In the genomic region with DNA sequence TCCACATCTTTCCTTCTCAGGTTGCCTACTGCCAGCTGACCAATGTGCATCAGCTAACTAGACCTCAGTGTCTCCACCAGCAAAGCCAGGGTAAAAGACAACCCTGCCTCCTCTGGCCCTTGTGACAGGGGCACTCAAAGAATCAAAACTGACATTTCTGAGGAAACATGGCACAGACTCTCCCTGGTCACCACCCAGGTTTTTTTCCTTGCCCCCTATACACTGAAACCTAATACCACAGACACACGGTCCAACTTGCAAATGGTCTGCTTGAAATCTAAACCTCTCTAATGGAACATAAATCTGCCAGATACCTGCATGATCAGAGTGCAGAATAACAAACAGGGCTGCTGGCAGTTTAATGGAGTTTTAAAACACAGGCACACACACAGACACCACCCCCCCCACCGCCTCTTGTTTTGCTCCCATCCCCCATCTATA, we compare ENCODE assay signal across 11 cellular contexts. TPM values are rescaled to one million over a fixed set of nuclear protein-coding genes. Genes with fewer than 3 reads are reported as not detected.
A peak's percentile ranks its signal among the peaks of the same experiment; 100 is the strongest.
DNase-seq lines count a peak whose midpoint lies in the region; ATAC-seq and TF ChIP-seq lines count a peak whose summit lies in the region.
"Had no signal": no experiment of that assay in that cellular context is flagged by ENCODE, and none has a peak within 500 bp of the region (broad histone marks: within the 10 kb centered on the region; RNA-seq: fewer than 3 reads in every experiment).

No MANE protein-coding gene starts in this region.

- H3K4me1 ChIP-seq in esophagus muscularis mucosa (peaks cover 81 to 87% (median 84%) of the 10 kb centered on the region in 4 donors), subcutaneous abdominal adipose tissue (ENCODE audit: control insufficient read depth in 5 of 5, insufficient read depth in 5 of 5, low read length in 5 of 5) (peaks cover 10 to 74% (median 73%) of the 10 kb centered on the region in 5 donors)

- TF ChIP-seq CTCF in esophagus muscularis mucosa (IDR thresholded peaks at IDR 0.05), result no peak

- 71% methylated on average over 2 of the region's 2 CpGs for WGBS in esophagus muscularis mucosa

- H3K27ac Mint-ChIP-seq in activated naive CD4-positive, alpha-beta T cell treated with anti-CD3 and anti-CD28 coated beads for 36 hours, result peak overlapping the region; percentile 52
- H3K27ac Mint-ChIP-seq: activated CD4-positive, alpha-beta memory T cell treated with anti-CD3 and anti-CD28 coated beads, Interleukin-2, amount 10 ng/mL, durations not matched to agents 7 days and 5 days had no signal

- H3K9me3 ChIP-seq in esophagus muscularis mucosa (no peaks in the 10 kb centered on the region), subcutaneous abdominal adipose tissue (ENCODE audit: control insufficient read depth in 5 of 5, low read length in 5 of 5) (no peaks in the 10 kb centered on the region)

- DNase-seq in activated naive CD4-positive, alpha-beta T cell treated with anti-CD3 and anti-CD28 coated beads for 36 hours, result no peak
- DNase-seq in activated naive CD4-positive, alpha-beta T cell (lab: John Stamatoyannopoulos, UW), result no peak
- DNase-seq in NCI-H524 (lab: John Stamatoyannopoulos, UW) (peak; percentile 81 to 95), esophagus muscularis mucosa (ENCODE audit: extremely low spot score) (no peak), NCI-H446 (lab: John Stamatoyannopoulos, UW) (no peak)
- DNase-seq: activated CD4-positive, alpha-beta memory T cell treated with anti-CD3 and anti-CD28 coated beads, Interleukin-2, amount 10 ng/mL, durations not matched to agents 7 days and 5 days; foreskin keratinocyte; stimulated activated CD4-positive, alpha-beta T cell treated with anti-CD3 and anti-CD28 coated beads, Interleukin-1b, Interleukin-23, amount 100 ng/mL, for 48 hours had no signal

- H3K27me3 ChIP-seq in esophagus muscularis mucosa (no peaks in the 10 kb centered on the region), subcutaneous abdominal adipose tissue (ENCODE audit: control insufficient read depth in 5 of 5, insufficient read depth in 4 of 5, low read length in 5 of 5) (no peaks in the 10 kb centered on the region)
- H3K27me3 ChIP-seq: foreskin keratinocyte had no signal

- H3K36me3 ChIP-seq in esophagus muscularis mucosa (peaks cover 0 to 9% (median 2%) of the 10 kb centered on the region in 4 donors), subcutaneous abdominal adipose tissue (ENCODE audit: control insufficient read depth in 5 of 5, insufficient read depth in 5 of 5, low read length in 5 of 5) (peaks cover 0 to 2% (median 0%) of the 10 kb centered on the region in 5 donors)

- TF ChIP-seq EP300 in esophagus muscularis mucosa (IDR thresholded peaks at IDR 0.05), result no peak

- no peaks in the 10 kb centered on the region for H3K9me3 Mint-ChIP-seq in activated naive CD4-positive, alpha-beta T cell treated with anti-CD3 and anti-CD28 coated beads for 36 hours
- H3K9me3 Mint-ChIP-seq: activated CD4-positive, alpha-beta memory T cell treated with anti-CD3 and anti-CD28 coated beads, Interleukin-2, amount 10 ng/mL, durations not matched to agents 7 days and 5 days had no signal

- H3K4me3 Mint-ChIP-seq in activated naive CD4-positive, alpha-beta T cell treated with anti-CD3 and anti-CD28 coated beads for 36 hours, result no peak overlapping the region
- H3K4me3 Mint-ChIP-seq: activated CD4-positive, alpha-beta memory T cell treated with anti-CD3 and anti-CD28 coated beads, Interleukin-2, amount 10 ng/mL, durations not matched to agents 7 days and 5 days had no signal

- intact Hi-C loops in activated naive CD4-positive, alpha-beta T cell treated with anti-CD3 and anti-CD28 coated beads for 36 hours (cut with micrococcal nuclease), result no loop called here
- intact Hi-C loops in esophagus muscularis mucosa (cut with DNase I), result no loop called here

- CTCF ChIA-PET in activated naive CD4-positive, alpha-beta T cell treated with anti-CD3 and anti-CD28 coated beads for 36 hours (lab: Charles Lee), result interaction anchor here (0.7 to 7.6 kb wide), 4 partner anchors 13 to 136 kb away, joined by 5 to 154 read pairs (median 6); a partner anchor contains a TSS

- TF ChIP-seq POLR2A in esophagus muscularis mucosa (IDR thresholded peaks at IDR 0.05; ENCODE audit: low read depth), result no peak

- peaks cover 9% of the 10 kb centered on the region for H3K36me3 Mint-ChIP-seq in activated naive CD4-positive, alpha-beta T cell treated with anti-CD3 and anti-CD28 coated beads for 36 hours (ENCODE audit: low read depth)

- no peaks in the 10 kb centered on the region for H3K27me3 Mint-ChIP-seq in activated naive CD4-positive, alpha-beta T cell treated with anti-CD3 and anti-CD28 coated beads for 36 hours (ENCODE audit: low read depth)
- H3K27me3 Mint-ChIP-seq: activated CD4-positive, alpha-beta memory T cell treated with anti-CD3 and anti-CD28 coated beads, Interleukin-2, amount 10 ng/mL, durations not matched to agents 7 days and 5 days had no signal

- no peak for ATAC-seq in GM19023 (IDR thresholded peaks at IDR 0.05; ENCODE audit: unreplicated experiment)
- no peak for ATAC-seq in HG03571 (IDR thresholded peaks at IDR 0.05; ENCODE audit: unreplicated experiment)
- ATAC-seq: foreskin keratinocyte had no signal

- H3K9ac ChIP-seq in subcutaneous abdominal adipose tissue (ENCODE audit: low read length in 5 of 5), result peak overlapping the region in 2 of 5 donors; percentile 6 to 38

- peaks cover 45% of the 10 kb centered on the region for H3K4me1 Mint-ChIP-seq in activated naive CD4-positive, alpha-beta T cell treated with anti-CD3 and anti-CD28 coated beads for 36 hours (ENCODE audit: low read depth)

- H3K4me3 ChIP-seq in esophagus muscularis mucosa (no peak overlapping the region), subcutaneous abdominal adipose tissue (ENCODE audit: low read depth in 1 of 5, low read length in 5 of 5) (no peak overlapping the region)

- H3K27ac ChIP-seq in esophagus muscularis mucosa (replicated peaks in 1 of 4), result peak overlapping the region; percentile 78 to 85 (median 80)
- peak overlapping the region; percentile 93 for H3K27ac ChIP-seq in subcutaneous abdominal adipose tissue (ENCODE audit: low read depth, low read length)
- H3K27ac ChIP-seq: foreskin keratinocyte had no signal

RNA-seq across cellular contexts. Expression of a gene that starts 19.5 kb away (rescaled TPM):
- total RNA-seq in activated naive CD4-positive, alpha-beta T cell treated with anti-CD3 and anti-CD28 coated beads for 36 hours, result 10 to 100 TPM; 24.8 to 27.3 TPM
- 10 to 100 TPM; 43.7 to 67.7 (median 46.9) TPM for total RNA-seq in esophagus muscularis mucosa

RNA-seq across cellular contexts. Expression of a gene that starts 49.3 kb away (rescaled TPM):
- total RNA-seq in activated naive CD4-positive, alpha-beta T cell treated with anti-CD3 and anti-CD28 coated beads for 36 hours, result 10 to 100 TPM; 14.1 to 14.6 TPM
- total RNA-seq in esophagus muscularis mucosa, result 10 to 100 TPM in 3 of 4 donors, 1 to 10 TPM in 1; 8.0 to 16.1 (median 13.4) TPM

RNA-seq across cellular contexts. Expression of a gene that starts 52.7 kb away (rescaled TPM):
- total RNA-seq in activated naive CD4-positive, alpha-beta T cell treated with anti-CD3 and anti-CD28 coated beads for 36 hours, result 10 to 100 TPM; 35.5 to 37.5 TPM
- total RNA-seq in esophagus muscularis mucosa, result 10 to 100 TPM; 28.7 to 50.4 (median 39.9) TPM

Comparison
In these comparisons a context has a peak if more than half of its experiments do, and no peak if none do; other contexts are left out.
1. DNase-seq: peak in NCI-H524 (2 of 2); none in activated naive CD4-positive, alpha-beta T cell treated with anti-CD3 and anti-CD28 coated beads for 36 hours (single experiment), activated naive CD4-positive, alpha-beta T cell (0 of 4), esophagus muscularis mucosa (single experiment) and NCI-H446 (0 of 2).